In the genomic region with DNA sequence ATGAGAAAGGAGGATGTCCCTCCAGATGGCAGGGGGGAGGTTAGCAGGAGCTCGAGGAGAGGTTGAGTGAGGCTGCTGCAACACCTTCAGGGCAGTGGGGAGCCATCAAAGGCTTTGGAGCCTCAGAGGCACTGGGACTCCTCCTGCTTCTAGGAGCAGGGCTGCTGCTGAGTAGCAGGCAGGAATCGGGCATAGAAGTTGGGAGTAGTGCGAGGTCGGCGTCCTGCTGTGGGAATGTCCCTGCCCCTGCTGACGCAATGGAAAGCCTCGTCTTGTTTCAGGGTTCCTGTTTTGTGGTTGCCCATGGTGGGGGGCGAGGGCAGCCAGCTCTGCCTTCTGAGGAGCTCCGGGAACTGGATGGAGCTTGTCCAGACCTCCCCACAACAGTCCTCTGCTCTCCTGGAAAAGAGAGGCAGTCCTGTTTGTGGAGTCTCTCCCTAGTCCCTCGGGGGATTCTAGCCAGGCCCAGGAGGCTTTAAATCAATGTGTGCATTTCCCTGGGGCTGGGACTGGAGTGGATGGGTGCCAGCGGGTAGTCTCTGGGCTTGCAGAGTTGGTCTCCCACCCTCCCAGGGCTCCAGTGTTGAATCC, we compare ENCODE assay signal across 8 cellular contexts.
DNase-seq lines count a peak whose midpoint lies in the region; ATAC-seq and TF ChIP-seq lines count a peak whose summit lies in the region.

No MANE protein-coding gene starts in this region.

- H3K27ac Mint-ChIP-seq in T-helper 2 cell treated with Interferon-gamma antibody and Interleukin-4, amounts not matched to agents 5 μg/mL and 100 μg/mL, for 36 hours = peak overlapping the region; percentile 64

- ATAC-seq in GM21381 (IDR thresholded peaks at IDR 0.05; ENCODE audit: unreplicated experiment) = no peak
- ATAC-seq in HG02840 (IDR thresholded peaks at IDR 0.05; ENCODE audit: low FRiP score, unreplicated experiment) = no peak

- H3K4me3 ChIP-seq in astrocyte of the cerebellum (ENCODE audit: low read depth, low read length) (no peak overlapping the region), thyroid gland (replicated peaks in 1 of 3) (no peak overlapping the region)

- no peaks in the 10 kb centered on the region for H3K36me3 Mint-ChIP-seq in T-helper 2 cell treated with Interferon-gamma antibody and Interleukin-4, amounts not matched to agents 5 μg/mL and 100 μg/mL, for 36 hours (ENCODE audit: low read depth)

- intact Hi-C loops in thyroid gland (cut with DNase I) = no loop called here

- no peaks in the 10 kb centered on the region for H3K36me3 ChIP-seq in thyroid gland

- in situ Hi-C loops in astrocyte of the cerebellum (cut with HindIII; ENCODE audit: low sequenced_read_pairs) = no loop called here

- no peak for TF ChIP-seq CTCF in astrocyte of the cerebellum (IDR thresholded peaks at IDR 0.05; ENCODE audit: low read depth, low read length, missing control alignments)
- TF ChIP-seq CTCF in thyroid gland (IDR thresholded peaks at IDR 0.05) = no peak

- 71 to 76% methylated on average over 6 to 10 of the region's 11 CpGs for WGBS in thyroid gland, 2 donors

- DNase-seq in T-helper 2 cell treated with Interferon-gamma antibody and Interleukin-4, amounts not matched to agents 5 μg/mL and 100 μg/mL, for 36 hours (ENCODE audit: low spot score) = peak; percentile 37
- DNase-seq in T-helper 2 cell (no peak), astrocyte of the cerebellum (ENCODE audit: low read depth) (peak; percentile 95), lung microvascular endothelial cell (ENCODE audit: low read depth in 2 of 2) (peak; percentile 56 to 60), thyroid gland (no peak), activated gamma-delta T cell (lab: John Stamatoyannopoulos, UW) (no peak)

- H3K27ac ChIP-seq in thyroid gland = peak overlapping the region in 2 of 3 donors; percentile 41 to 64

- no peak for TF ChIP-seq POLR2A in thyroid gland (IDR thresholded peaks at IDR 0.05)

- no peaks in the 10 kb centered on the region for H3K9me3 ChIP-seq in thyroid gland

- H3K4me3 Mint-ChIP-seq in T-helper 2 cell treated with Interferon-gamma antibody and Interleukin-4, amounts not matched to agents 5 μg/mL and 100 μg/mL, for 36 hours = peak overlapping the region; percentile 41

- H3K4me1 ChIP-seq in thyroid gland = peaks cover 51 to 81% of the 10 kb centered on the region in 2 donors

- no peaks in the 10 kb centered on the region for H3K9me3 Mint-ChIP-seq in T-helper 2 cell treated with Interferon-gamma antibody and Interleukin-4, amounts not matched to agents 5 μg/mL and 100 μg/mL, for 36 hours

- peaks cover 58% of the 10 kb centered on the region for H3K4me1 Mint-ChIP-seq in T-helper 2 cell treated with Interferon-gamma antibody and Interleukin-4, amounts not matched to agents 5 μg/mL and 100 μg/mL, for 36 hours (ENCODE audit: low read depth)

- no peaks in the 10 kb centered on the region for H3K27me3 ChIP-seq in thyroid gland

- H3K27me3 Mint-ChIP-seq in T-helper 2 cell treated with Interferon-gamma antibody and Interleukin-4, amounts not matched to agents 5 μg/mL and 100 μg/mL, for 36 hours (ENCODE audit: low read depth) = no peaks in the 10 kb centered on the region

Comparison
In these comparisons a context has a peak if more than half of its experiments do, and no peak if none do; other contexts are left out.
1. DNase-seq: peak in T-helper 2 cell treated with Interferon-gamma antibody and Interleukin-4, amounts not matched to agents 5 μg/mL and 100 μg/mL, for 36 hours (single experiment), astrocyte of the cerebellum (single experiment) and lung microvascular endothelial cell (2 of 2); none in T-helper 2 cell (0 of 5), thyroid gland (0 of 2) and activated gamma-delta T cell (single experiment).